Comparison of ENCODE assay signal across 24 cellular contexts in genomic region chr5:132952829-132953228, GRCh38.
"Had no signal": no experiment of that assay in that cellular context is flagged by ENCODE, and none has a peak within 500 bp of the region (broad histone marks: within the 10 kb centered on the region; RNA-seq: fewer than 3 reads in every experiment).

No MANE protein-coding gene starts in this region.

- H3K9me3 Mint-ChIP-seq: activated CD4-positive, alpha-beta memory T cell treated with anti-CD3 and anti-CD28 coated beads, Interleukin-2, amount 10 ng/mL, durations not matched to agents 7 days and 5 days; activated naive CD8-positive, alpha-beta T cell treated with anti-CD3 and anti-CD28 coated beads, Interleukin-2, amount 10 ng/mL, durations not matched to agents 7 days and 5 days; T-cell had no signal

- H3K9me3 ChIP-seq: adrenal gland, breast epithelium had no signal

- H3K36me3 ChIP-seq: breast epithelium had no signal

- H3K27me3 ChIP-seq: adrenal gland, breast epithelium had no signal

- H3K27ac ChIP-seq: RWPE1, WERI-Rb-1 had no signal

- H3K4me1 ChIP-seq: breast epithelium had no signal

- DNase-seq: activated CD4-positive, alpha-beta memory T cell treated with anti-CD3 and anti-CD28 coated beads, Interleukin-2, amount 10 ng/mL, durations not matched to agents 7 days and 5 days; activated CD4-positive, alpha-beta T cell treated with anti-CD3 and anti-CD28 coated beads for 36 hours; activated CD4-positive, alpha-beta T cell treated with anti-CD3 and anti-CD28 coated beads, Interleukin-2, amount 50 U/mL, for 1 hour; activated naive CD4-positive, alpha-beta T cell treated with anti-CD3 and anti-CD28 coated beads, Interleukin-2, amount 50 U/mL, for 16 hours; activated naive CD8-positive, alpha-beta T cell treated with anti-CD3 and anti-CD28 coated beads, Interleukin-2, amount 10 ng/mL, durations not matched to agents 7 days and 5 days; activated T-cell treated with anti-CD3 and anti-CD28 coated beads for 4 hours; adrenal gland; anterior cingulate cortex; MM.1S; NCI-H1105; NCI-H1436; NCI-H1694 treated with DMSO at 0.1 percent for 48 hours; NCI-H2029 treated with DMSO at 0.1 percent for 48 hours; NCI-H345; NCI-H510A; NCI-H69; NK-92 treated with Interleukin-12 subunit alpha and Interleukin-12 subunit beta, amount 100 ng/mL, for 24 hours; OCI-M1; Right ventricle myocardium superior; T-cell; WERI-Rb-1 had no signal

- ATAC-seq: activated CD4-positive, alpha-beta T cell treated with anti-CD3 and anti-CD28 coated beads for 36 hours; Panc1; T-cell had no signal

- H3K27ac Mint-ChIP-seq: activated CD4-positive, alpha-beta memory T cell treated with anti-CD3 and anti-CD28 coated beads, Interleukin-2, amount 10 ng/mL, durations not matched to agents 7 days and 5 days; activated naive CD8-positive, alpha-beta T cell treated with anti-CD3 and anti-CD28 coated beads, Interleukin-2, amount 10 ng/mL, durations not matched to agents 7 days and 5 days had no signal

- H3K4me3 ChIP-seq: adrenal gland, breast epithelium had no signal

- H3K27me3 Mint-ChIP-seq: activated CD4-positive, alpha-beta memory T cell treated with anti-CD3 and anti-CD28 coated beads, Interleukin-2, amount 10 ng/mL, durations not matched to agents 7 days and 5 days; activated CD4-positive, alpha-beta T cell treated with anti-CD3 and anti-CD28 coated beads for 36 hours; activated naive CD8-positive, alpha-beta T cell treated with anti-CD3 and anti-CD28 coated beads, Interleukin-2, amount 10 ng/mL, durations not matched to agents 7 days and 5 days; T-cell had no signal

- H3K4me3 Mint-ChIP-seq: activated CD4-positive, alpha-beta memory T cell treated with anti-CD3 and anti-CD28 coated beads, Interleukin-2, amount 10 ng/mL, durations not matched to agents 7 days and 5 days; activated CD4-positive, alpha-beta T cell treated with anti-CD3 and anti-CD28 coated beads for 36 hours; activated naive CD8-positive, alpha-beta T cell treated with anti-CD3 and anti-CD28 coated beads, Interleukin-2, amount 10 ng/mL, durations not matched to agents 7 days and 5 days; T-cell had no signal
